In genomic region chr16:21397866-21398265, GRCh38 we compare ENCODE assay signal across 5 cellular contexts.
DNase-seq lines count a peak whose midpoint lies in the region; ATAC-seq and TF ChIP-seq lines count a peak whose summit lies in the region.
"Not testable (repeated sequence)": the region's sequence is repeated elsewhere in the genome, so short reads cannot be mapped to it uniquely, and the experiment has no call there.

No MANE protein-coding gene starts in this region.

- H3K27ac Mint-ChIP-seq in activated CD4-positive, alpha-beta T cell treated with anti-CD3 and anti-CD28 coated beads, Interleukin-2, amount 10 ng/mL, durations not matched to agents 24 days and 14 days; memory B cell: not testable (repeated sequence)

- not testable (repeated sequence) for H3K4me1 Mint-ChIP-seq in activated CD4-positive, alpha-beta T cell treated with anti-CD3 and anti-CD28 coated beads, Interleukin-2, amount 10 ng/mL, durations not matched to agents 24 days and 14 days; memory B cell

- not testable (repeated sequence) for H3K36me3 ChIP-seq in SU-DHL-6 (ENCODE audit: low read length); thyroid gland

- not testable (repeated sequence) for H3K9me3 Mint-ChIP-seq in activated CD4-positive, alpha-beta T cell treated with anti-CD3 and anti-CD28 coated beads, Interleukin-2, amount 10 ng/mL, durations not matched to agents 24 days and 14 days; memory B cell

- H3K27me3 ChIP-seq in SU-DHL-6 (ENCODE audit: low read length); thyroid gland: not testable (repeated sequence)

- not testable (repeated sequence) for TF ChIP-seq CTCF in SU-DHL-6 (IDR thresholded peaks at IDR 0.05; ENCODE audit: insufficient read depth, low read length, poor library complexity, severe bottlenecking); thyroid gland (IDR thresholded peaks at IDR 0.05)

- peak overlapping the region; percentile 54 for H3K27ac ChIP-seq in SU-DHL-6 (ENCODE audit: low read depth, low read length)
- not testable (repeated sequence) for H3K27ac ChIP-seq in thyroid gland

- not testable (repeated sequence) for H3K9ac ChIP-seq in SU-DHL-6 (ENCODE audit: low read length)

- WGBS in thyroid gland, 2 donors, result 27 to 53% methylated on average over 2 of the region's 5 CpGs

- intact Hi-C loops in activated CD4-positive, alpha-beta T cell treated with anti-CD3 and anti-CD28 coated beads, Interleukin-2, amount 10 ng/mL, durations not matched to agents 24 days and 14 days (cut with micrococcal nuclease); cardiac septum (cut with DNase I); thyroid gland (cut with DNase I): not testable (repeated sequence)

- not testable (repeated sequence) for H2AFZ ChIP-seq in SU-DHL-6 (ENCODE audit: low read depth, low read length, severe bottlenecking)

- TF ChIP-seq POLR2A in thyroid gland (IDR thresholded peaks at IDR 0.05), result not testable (repeated sequence)

- not testable (repeated sequence) for H3K9me2 ChIP-seq in SU-DHL-6 (replicated peaks; ENCODE audit: insufficient read depth, low read length)

- H3K79me2 ChIP-seq in SU-DHL-6 (ENCODE audit: insufficient read depth, low read length), result not testable (repeated sequence)

- not testable (repeated sequence) for H3K4me1 ChIP-seq in thyroid gland

- not testable (repeated sequence) for H3K9me3 ChIP-seq in SU-DHL-6 (ENCODE audit: insufficient read depth, low read length); thyroid gland

- not testable (repeated sequence) for H4K20me1 ChIP-seq in SU-DHL-6 (ENCODE audit: low read depth, low read length)

- peak; percentile 13 for DNase-seq in activated CD4-positive, alpha-beta T cell treated with anti-CD3 and anti-CD28 coated beads, Interleukin-2, amount 10 ng/mL, durations not matched to agents 24 days and 14 days
- DNase-seq in cardiac septum (ENCODE audit: low spot score) (peak; percentile 19), thyroid gland (peak; percentile 87 to 88)
- not testable (repeated sequence) for DNase-seq in memory B cell (ENCODE audit: low spot score in 2 of 2)

- peak overlapping the region; percentile 13 for H3K4me2 ChIP-seq in SU-DHL-6 (ENCODE audit: low read depth, low read length, poor library complexity, severe bottlenecking)

- not testable (repeated sequence) for H3K36me3 Mint-ChIP-seq in activated CD4-positive, alpha-beta T cell treated with anti-CD3 and anti-CD28 coated beads, Interleukin-2, amount 10 ng/mL, durations not matched to agents 24 days and 14 days (ENCODE audit: low read depth); memory B cell

- not testable (repeated sequence) for H3K4me3 Mint-ChIP-seq in activated CD4-positive, alpha-beta T cell treated with anti-CD3 and anti-CD28 coated beads, Interleukin-2, amount 10 ng/mL, durations not matched to agents 24 days and 14 days; memory B cell

- H3K27me3 Mint-ChIP-seq in activated CD4-positive, alpha-beta T cell treated with anti-CD3 and anti-CD28 coated beads, Interleukin-2, amount 10 ng/mL, durations not matched to agents 24 days and 14 days; memory B cell: not testable (repeated sequence)

- H3F3A ChIP-seq in SU-DHL-6 (ENCODE audit: insufficient read depth), result not testable (repeated sequence)

- not testable (repeated sequence) for H3K4me3 ChIP-seq in SU-DHL-6 (ENCODE audit: insufficient read depth, low read length, poor library complexity, severe bottlenecking); thyroid gland (replicated peaks in 1 of 3)

- ATAC-seq in memory B cell (ENCODE audit: low read depth), result peak; percentile 39
